ENCODE assay signal across 14 cellular contexts in the genomic region with DNA sequence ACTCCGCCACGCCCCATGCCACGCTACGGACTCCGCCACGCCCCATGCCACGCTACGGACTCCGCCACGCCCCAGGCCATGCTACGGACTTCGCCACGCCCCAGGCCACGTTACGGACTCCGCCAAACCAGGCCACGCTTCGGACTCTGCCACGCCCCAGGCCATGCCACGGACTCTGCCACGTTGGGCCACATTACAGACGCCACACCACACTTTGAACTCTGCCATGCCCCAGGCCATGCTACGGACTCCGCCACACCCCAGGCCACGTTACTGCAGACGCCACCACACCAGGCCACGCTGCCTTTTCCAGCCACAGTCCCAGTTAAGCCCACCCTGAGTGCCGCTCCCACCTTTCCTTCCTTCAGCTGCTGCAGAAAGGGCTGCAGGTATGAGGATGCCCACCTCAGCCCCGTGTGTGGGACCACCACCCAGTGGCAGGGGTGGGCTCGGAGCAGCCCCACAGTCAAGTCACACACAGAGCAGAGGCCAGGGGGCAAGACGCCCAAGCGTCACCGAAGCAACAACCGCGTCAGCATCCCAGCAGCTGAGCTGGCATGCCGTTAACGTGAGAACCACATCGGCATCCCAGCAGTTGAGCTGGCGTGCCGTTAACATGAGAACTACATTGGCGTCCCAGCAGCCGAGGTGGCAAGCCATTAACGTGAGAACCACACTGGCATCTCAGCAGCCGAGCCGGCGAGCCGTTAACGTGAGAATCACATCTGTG.
"Had no signal": no experiment of that assay in that cellular context is flagged by ENCODE, and none has a peak within 500 bp of the region (broad histone marks: within the 10 kb centered on the region; RNA-seq: fewer than 3 reads in every experiment).

No MANE protein-coding gene starts in this region.

- H3K9me3 Mint-ChIP-seq: T-helper 2 cell treated with Interferon-gamma antibody and Interleukin-4, amounts not matched to agents 5 μg/mL and 100 μg/mL, for 36 hours had no signal

- H3K27ac Mint-ChIP-seq: activated T-cell treated with anti-CD3 and anti-CD28 coated beads, Interleukin-2, amount 50 U/mL, for 72 hours; T-helper 2 cell treated with Interferon-gamma antibody and Interleukin-4, amounts not matched to agents 5 μg/mL and 100 μg/mL, for 36 hours had no signal

- H3K36me3 ChIP-seq: ovary had no signal

- H3K4me3 ChIP-seq: esophagus squamous epithelium, left lung, ovary, testis had no signal

- H3K4me3 Mint-ChIP-seq: activated T-cell treated with anti-CD3 and anti-CD28 coated beads, Interleukin-2, amount 50 U/mL, for 72 hours; stimulated activated naive CD8-positive, alpha-beta T cell treated with anti-CD3 and anti-CD28 coated beads, Interleukin-15, amount 100 ng/mL, for 72 hours; T-helper 2 cell treated with Interferon-gamma antibody and Interleukin-4, amounts not matched to agents 5 μg/mL and 100 μg/mL, for 36 hours had no signal

- ATAC-seq: activated T-cell treated with anti-CD3 and anti-CD28 coated beads, Interleukin-2, amount 50 U/mL, for 72 hours; foreskin keratinocyte; left lung; stimulated activated naive CD8-positive, alpha-beta T cell treated with anti-CD3 and anti-CD28 coated beads, Interleukin-15, amount 100 ng/mL, for 72 hours had no signal

- H3K4me1 Mint-ChIP-seq: stimulated activated naive CD8-positive, alpha-beta T cell treated with anti-CD3 and anti-CD28 coated beads, Interleukin-15, amount 100 ng/mL, for 72 hours had no signal

- H3K27ac ChIP-seq: esophagus squamous epithelium, foreskin keratinocyte, left lung, ovary, testis had no signal

- H3K4me1 ChIP-seq: foreskin keratinocyte had no signal

- H3K27me3 ChIP-seq: esophagus squamous epithelium, foreskin keratinocyte, left lung, ovary, testis had no signal

- H3K27me3 Mint-ChIP-seq: stimulated activated naive CD8-positive, alpha-beta T cell treated with anti-CD3 and anti-CD28 coated beads, Interleukin-15, amount 100 ng/mL, for 72 hours had no signal

- H3K9me3 ChIP-seq: esophagus squamous epithelium, left lung, ovary, testis had no signal

- DNase-seq: activated CD4-positive, alpha-beta T cell treated with anti-CD3 and anti-CD28 coated beads, Interleukin-2, amount 50 U/mL, for 4 hours; activated CD4-positive, CD25-positive, alpha-beta regulatory T cell treated with anti-CD3 and anti-CD28 coated beads, Interleukin-2, amount 50 U/mL, for 72 hours; activated gamma-delta T cell treated with Interleukin-2 at 50 U/mL for 16 hours; activated T-cell treated with anti-CD3 and anti-CD28 coated beads, Interleukin-2, amount 50 U/mL, for 72 hours; esophagus squamous epithelium; foreskin keratinocyte; mesenchymal stem cell; ovary; stimulated activated CD4-positive, alpha-beta T cell treated with anti-CD3 and anti-CD28 coated beads, Interleukin-4, amount 100 ng/mL, for 24 hours; stimulated activated naive CD8-positive, alpha-beta T cell treated with anti-CD3 and anti-CD28 coated beads, Interleukin-15, amount 100 ng/mL, for 72 hours; SW 1271 had no signal
